Comparison of ENCODE assay signal across 9 cellular contexts in genomic region chr15:62059108-62059817, GRCh38. TPM values are rescaled to one million over a fixed set of nuclear protein-coding genes. Genes with fewer than 3 reads are reported as not detected.
A peak's percentile ranks its signal among the peaks of the same experiment; 100 is the strongest.
DNase-seq lines count a peak whose midpoint lies in the region; ATAC-seq and TF ChIP-seq lines count a peak whose summit lies in the region.
"Had no signal": no experiment of that assay in that cellular context is flagged by ENCODE, and none has a peak within 500 bp of the region (broad histone marks: within the 10 kb centered on the region; RNA-seq: fewer than 3 reads in every experiment).

No MANE protein-coding gene starts in this region.

- no peaks in the 10 kb centered on the region for H3K9me3 Mint-ChIP-seq in CD14-positive monocyte

- H3K4me1 ChIP-seq in lung (ENCODE audit: control insufficient read depth in 2 of 2, insufficient read depth in 2 of 2, low read length in 2 of 2) (peaks cover 3 to 8% of the 10 kb centered on the region in 2 donors), aorta (ENCODE audit: control insufficient read depth in 1 of 2, insufficient read depth in 2 of 2, low read length in 2 of 2) (no peaks in the 10 kb centered on the region)

- H3K9me3 ChIP-seq in KOPT-K1 (ENCODE audit: insufficient read depth, low read length, poor library complexity, severe bottlenecking) (no peaks in the 10 kb centered on the region), lung (ENCODE audit: control insufficient read depth in 2 of 2, insufficient read depth in 1 of 2, low read length in 1 of 2) (no peaks in the 10 kb centered on the region), aorta (ENCODE audit: control insufficient read depth, low read length) (no peaks in the 10 kb centered on the region)

- H3K27me3 ChIP-seq in lung (ENCODE audit: control insufficient read depth, insufficient read depth), result no peaks in the 10 kb centered on the region
- no peaks in the 10 kb centered on the region for H3K27me3 ChIP-seq in aorta (ENCODE audit: control insufficient read depth in 1 of 2, insufficient read depth in 2 of 2, low read length in 1 of 2)

- TF ChIP-seq CTCF in CD14-positive monocyte (IDR thresholded peaks at IDR 0.05) (no peak), astrocyte of the spinal cord (IDR thresholded peaks at IDR 0.05; ENCODE audit: low read depth, low read length) (no peak), lung (IDR thresholded peaks at IDR 0.05; ENCODE audit: control extremely low read depth, extremely low read depth) (no peak)

- peaks cover 28 to 32% (median 29%) of the 10 kb centered on the region in 3 donors for H3K27me3 Mint-ChIP-seq in CD14-positive monocyte (ENCODE audit: low read depth in 3 of 3)

- peak overlapping the region; percentile 91 for H3K27ac ChIP-seq in KOPT-K1 (ENCODE audit: low read depth, low read length, poor library complexity, severe bottlenecking)
- peak overlapping the region; percentile 91 to 94 for H3K27ac ChIP-seq in lung (ENCODE audit: low read depth in 1 of 2, low read length in 1 of 2)
- H3K27ac ChIP-seq in aorta (ENCODE audit: low read depth in 1 of 2, low read length in 2 of 2), result peak overlapping the region in 1 of 2 donors; percentile 53

- ATAC-seq in lung (ENCODE audit: insufficient read depth, low FRiP score) (no peak), aorta (ENCODE audit: low FRiP score) (no peak), HG02571 (IDR thresholded peaks at IDR 0.05; ENCODE audit: unreplicated experiment) (no peak), GM21619 (IDR thresholded peaks at IDR 0.05; ENCODE audit: unreplicated experiment) (no peak)

- H3K4me3 ChIP-seq in astrocyte of the spinal cord (ENCODE audit: low read depth, low read length) (peak overlapping the region; percentile 81), lung (peak overlapping the region; percentile 61), aorta (ENCODE audit: low read length in 2 of 2) (peak overlapping the region; percentile 81 to 98)

- 4 to 8% methylated on average over 13 of the region's 13 CpGs for WGBS in lung, 2 donors
- 7 to 8% methylated on average over 13 of the region's 13 CpGs for WGBS in aorta, 2 donors

- peaks cover 3 to 9% of the 10 kb centered on the region in 2 donors for H3K36me3 Mint-ChIP-seq in CD14-positive monocyte

- no peaks in the 10 kb centered on the region for H3K36me3 ChIP-seq in KOPT-K1 (ENCODE audit: insufficient read depth, low read length)
- no peaks in the 10 kb centered on the region for H3K36me3 ChIP-seq in lung (ENCODE audit: control insufficient read depth in 2 of 2, insufficient read depth in 2 of 2, low read length in 2 of 2)
- H3K36me3 ChIP-seq in aorta (ENCODE audit: control insufficient read depth in 1 of 2, insufficient read depth in 2 of 2, low read length in 1 of 2), result no peaks in the 10 kb centered on the region

- in situ Hi-C loops in astrocyte of the spinal cord (cut with HindIII; ENCODE audit: low sequenced_read_pairs), result no loop called here

- intact Hi-C loops in CD14-positive monocyte (cut with micrococcal nuclease) (no loop called here), aorta (cut with DNase I) (no loop called here)

- H3K27ac Mint-ChIP-seq in CD14-positive monocyte, result peak overlapping the region; percentile 93 to 98 (median 96)

- DNase-seq in CD14-positive monocyte (ENCODE audit: low spot score) (no peak), astrocyte of the spinal cord (ENCODE audit: low read depth, low spot score) (peak; percentile 9), lung (ENCODE audit: low spot score) (no peak), aorta (no peak), GOT3 (lab: John Stamatoyannopoulos, UW) (no peak)

- H3K4me3 Mint-ChIP-seq in CD14-positive monocyte, result peak overlapping the region; percentile 96 to 98

- peaks cover 44% of the 10 kb centered on the region for H3K4me1 Mint-ChIP-seq in CD14-positive monocyte

RNA-seq across cellular contexts. Expression of gene VPS13C, which starts 1.0 kb away (rescaled TPM):
- polyA plus RNA-seq in CD14-positive monocyte (10 to 100 TPM; 12.0 to 18.4 TPM), lung (10 to 100 TPM; 16.8 to 27.6 TPM), aorta (10 to 100 TPM in 1 of 2 donors, 1 to 10 TPM in 1; 3.1 to 26.3 TPM)
- total RNA-seq in lung (100 to 1,000 TPM in 1 of 2 donors, 10 to 100 TPM in 1; 79.1 to 196 TPM), aorta (100 to 1,000 TPM in 1 of 2 donors, 10 to 100 TPM in 1; 94.9 to 123 TPM)

RNA-seq across cellular contexts. Expression of gene C2CD4A, which starts 7.5 kb away (rescaled TPM):
- polyA plus RNA-seq in CD14-positive monocyte, result not detected
- under 1 TPM; 0.34 to 0.67 TPM for total RNA-seq in lung
- polyA plus RNA-seq in lung, result under 1 TPM; 0.31 to 0.86 TPM
- total RNA-seq in aorta, result under 1 TPM; 0.19 to 0.36 TPM
- polyA plus RNA-seq in aorta, result not detected
- total RNA-seq: M059J had no signal
